10 cellular contexts compared by ENCODE assay signal in the genomic region with DNA sequence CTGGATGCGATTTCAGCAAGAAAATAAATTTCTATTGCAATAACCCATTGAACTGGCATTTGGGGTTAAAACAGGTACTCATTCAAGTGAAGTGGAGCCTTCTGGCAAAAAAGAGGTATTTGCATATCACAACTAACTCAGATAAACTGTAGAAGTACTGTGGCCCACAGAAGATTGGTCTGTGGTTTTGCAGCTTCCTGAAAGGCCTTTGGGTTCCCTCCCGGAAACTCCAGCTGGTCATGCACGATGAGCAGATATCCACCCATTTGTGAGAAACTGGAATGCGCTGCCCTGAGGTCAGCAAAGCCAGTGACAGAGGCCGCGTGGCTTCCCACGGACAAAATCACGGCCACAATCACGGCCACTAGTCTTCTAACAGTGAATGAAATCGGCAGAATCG.
DNase-seq lines count a peak whose midpoint lies in the region; ATAC-seq and TF ChIP-seq lines count a peak whose summit lies in the region.
"Had no signal": no experiment of that assay in that cellular context is flagged by ENCODE, and none has a peak within 500 bp of the region (broad histone marks: within the 10 kb centered on the region; RNA-seq: fewer than 3 reads in every experiment).

No MANE protein-coding gene starts in this region.

- no peaks in the 10 kb centered on the region for H3K36me3 ChIP-seq in upper lobe of right lung

- no peaks in the 10 kb centered on the region for H3K9me3 ChIP-seq in upper lobe of right lung

- peaks cover 12% of the 10 kb centered on the region for H3K36me3 Mint-ChIP-seq in T-cell
- H3K36me3 Mint-ChIP-seq in endothelial cell (ENCODE audit: low read depth, unreplicated experiment): no peaks in the 10 kb centered on the region

- H3K4me1 Mint-ChIP-seq in T-cell (peaks cover 38 to 66% (median 48%) of the 10 kb centered on the region in 3 donors), endothelial cell (ENCODE audit: unreplicated experiment) (peaks cover 20% of the 10 kb centered on the region)

- H3K4me3 ChIP-seq in upper lobe of right lung (no peak overlapping the region), foreskin fibroblast (ENCODE audit: low read depth in 1 of 2, low read length in 2 of 2) (no peak overlapping the region)

- CTCF ChIA-PET in T-cell (lab: Charles Lee): no interaction called here

- peak overlapping the region; percentile 37 to 42 for H3K27ac Mint-ChIP-seq in T-cell
- H3K27ac Mint-ChIP-seq in endothelial cell (ENCODE audit: unreplicated experiment): no peak overlapping the region

- ATAC-seq in HG02981 (IDR thresholded peaks at IDR 0.05; ENCODE audit: unreplicated experiment) (peak; percentile 85), T-cell (replicated peaks in 1 of 4) (peak in 2 of 4 experiments; percentile 24 to 31), upper lobe of right lung (peak; percentile 67), omental fat pad (ENCODE audit: low FRiP score) (no peak)

- intact Hi-C loops in upper lobe of right lung (cut with DNase I): no loop called here

- no peaks in the 10 kb centered on the region for H3K9me3 Mint-ChIP-seq in T-cell
- H3K9me3 Mint-ChIP-seq in endothelial cell (ENCODE audit: unreplicated experiment): no peaks in the 10 kb centered on the region

- H3K27me3 ChIP-seq in upper lobe of right lung: no peaks in the 10 kb centered on the region

- H3K27ac ChIP-seq in upper lobe of right lung: no peak overlapping the region

- no peaks in the 10 kb centered on the region for H3K27me3 Mint-ChIP-seq in T-cell
- H3K27me3 Mint-ChIP-seq in endothelial cell (ENCODE audit: unreplicated experiment): no peaks in the 10 kb centered on the region

- H3K4me1 ChIP-seq in upper lobe of right lung: no peaks in the 10 kb centered on the region

- DNase-seq in stimulated activated CD4-positive, alpha-beta T cell treated with anti-CD3 and anti-CD28 coated beads, Interleukin-15, amount 100 ng/mL, for 24 hours: peak; percentile 6
- no peak for DNase-seq in stimulated activated CD4-positive, alpha-beta T cell treated with anti-CD3 and anti-CD28 coated beads, Interleukin-12 subunit alpha, Interleukin-12 subunit beta, amount 100 ng/mL, for 4 hours
- DNase-seq in T-cell (peak in 2 of 34 experiments; percentile 0 to 1), upper lobe of right lung (no peak), foreskin fibroblast (no peak), endothelial cell (ENCODE audit: low spot score) (no peak), omental fat pad (ENCODE audit: low spot score) (no peak)
- DNase-seq: C1 segment of cervical spinal cord, NCI-H187 treated with DMSO at 0.1 percent for 48 hours had no signal

- POLR2A ChIA-PET in T-cell (lab: Charles Lee): no interaction called here

- peak overlapping the region; percentile 4 to 30 (median 18) for H3K4me3 Mint-ChIP-seq in T-cell
- H3K4me3 Mint-ChIP-seq in endothelial cell (ENCODE audit: unreplicated experiment): no peak overlapping the region

- TF ChIP-seq CTCF in upper lobe of right lung (IDR thresholded peaks at IDR 0.05): no peak
- no peak for TF ChIP-seq CTCF in foreskin fibroblast (IDR thresholded peaks at IDR 0.05; ENCODE audit: low read depth, low read length)
- no peak for TF ChIP-seq CTCF in endothelial cell (IDR thresholded peaks at IDR 0.05; ENCODE audit: unreplicated experiment)
- TF ChIP-seq CTCF in omental fat pad (IDR thresholded peaks at IDR 0.05): no peak
